ENCODE assay signal across 8 cellular contexts in the genomic region with DNA sequence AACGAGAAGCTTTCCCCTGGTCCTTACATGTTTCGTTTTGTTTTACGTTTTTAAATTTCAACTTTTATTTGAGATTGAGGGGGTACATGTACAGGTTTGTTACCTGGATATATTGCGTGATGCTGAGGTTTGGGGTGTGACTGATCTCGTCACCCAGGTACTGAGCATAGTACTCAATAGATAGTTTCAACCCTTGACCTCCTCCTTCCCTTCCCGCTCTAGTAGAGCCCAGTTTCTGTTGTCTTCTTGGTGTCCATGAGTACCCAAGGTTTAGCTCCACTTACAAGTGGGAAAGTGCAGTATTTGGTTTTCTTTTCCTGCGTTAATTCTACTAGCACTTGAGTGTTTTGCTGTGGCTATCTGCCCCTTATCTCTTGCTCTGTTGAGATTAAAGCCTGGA. TPM values are rescaled to one million over a fixed set of nuclear protein-coding genes. Genes with fewer than 3 reads are reported as not detected.
DNase-seq lines count a peak whose midpoint lies in the region; ATAC-seq, FAIRE-seq and TF ChIP-seq lines count a peak whose summit lies in the region.

No MANE protein-coding gene starts in this region.

- TF ChIP-seq POLR2A in A549 (IDR thresholded peaks at IDR 0.05; ENCODE audit: low read length), result no peak

- H3K36me3 ChIP-seq in bronchial epithelial cell (ENCODE audit: control insufficient read depth, insufficient read depth, low read length) (peaks cover 1% of the 10 kb centered on the region), mucosa of descending colon (ENCODE audit: low read depth) (no peaks in the 10 kb centered on the region)

- TF ChIP-seq EP300 in A549 (IDR thresholded peaks at IDR 0.05), result no peak

- DNase-seq in A549 (ENCODE audit: low read depth in 1 of 2, low spot score in 1 of 2), result no peak
- peak; percentile 42 for DNase-seq in HT-29 (ENCODE audit: low spot score)
- DNase-seq in bronchial epithelial cell (ENCODE audit: low read depth), result peak; percentile 26
- DNase-seq in mucosa of descending colon, result peak in 1 of 3 donors; percentile 24
- no peak for DNase-seq in stimulated activated CD4-positive, alpha-beta T cell treated with anti-CD3 and anti-CD28 coated beads, Interleukin-1b, Interleukin-23, amount 100 ng/mL, for 48 hours

- H3K4me3 ChIP-seq in A549, result peak overlapping the region; percentile 96
- H3K4me3 ChIP-seq in bronchial epithelial cell (ENCODE audit: low read depth, low read length), result peak overlapping the region; percentile 72
- H3K4me3 ChIP-seq in mucosa of descending colon, result peak overlapping the region; percentile 96

- TF ChIP-seq CTCF in A549 (IDR thresholded peaks at IDR 0.05) (no peak), bronchial epithelial cell (IDR thresholded peaks at IDR 0.05; ENCODE audit: insufficient read depth, low read length, severe bottlenecking) (no peak), mucosa of descending colon (IDR thresholded peaks at IDR 0.05) (no peak)

- under 1% methylated on average over 7 of the region's 7 CpGs for WGBS in A549 (ENCODE audit: missing lambda C conversion rate)

- TF ChIP-seq RAD21 in A549 (conservative IDR thresholded peaks at IDR 0.05 in 1 of 2, IDR thresholded peaks at IDR 0.05 in 1 of 2), result no peak

- H3K27ac ChIP-seq in A549, result peak overlapping the region; percentile 92 to 99

- H3K4me2 ChIP-seq in A549, result peak overlapping the region; percentile 98

- H3K9me3 ChIP-seq in A549 (no peaks in the 10 kb centered on the region), mucosa of descending colon (no peaks in the 10 kb centered on the region)

- no peak for ATAC-seq in A549
- ATAC-seq in mucosa of descending colon, result peak; percentile 22
- no peak for ATAC-seq in HG02571 (IDR thresholded peaks at IDR 0.05; ENCODE audit: unreplicated experiment)
- ATAC-seq in GM21423 (IDR thresholded peaks at IDR 0.05; ENCODE audit: unreplicated experiment), result no peak
- no peak for ATAC-seq in GM21528 (IDR thresholded peaks at IDR 0.05; ENCODE audit: low FRiP score, unreplicated experiment)

- intact Hi-C loops in mucosa of descending colon (cut with DNase I, micrococcal nuclease), result no loop called here

- FAIRE-seq in A549 (lab: Jason Lieb, UNC) (no peak), bronchial epithelial cell (lab: Jason Lieb, UNC) (no peak)

- H3K27me3 ChIP-seq in bronchial epithelial cell (ENCODE audit: control insufficient read depth, insufficient read depth, low read length), result no peaks in the 10 kb centered on the region

- H3K4me1 ChIP-seq in A549 (peaks cover 65% of the 10 kb centered on the region), mucosa of descending colon (ENCODE audit: low read depth) (peaks cover 43% of the 10 kb centered on the region)

- POLR2A ChIA-PET in A549 (lab: Yijun Ruan, JAX), result no interaction called here

- CTCF ChIA-PET in A549 (lab: Yijun Ruan, JAX), result interaction anchor here (0.6 to 1.0 kb wide), 2 partner anchors 285 to 726 kb away, joined by 3 read pairs; partner anchors contain the start of gene TRAPPC5

TF ChIP-seq in A549, 52 proteins besides CTCF, POLR2A, EP300 and RAD21:
- no peak for TF ChIP-seq NR3C1 (IDR thresholded peaks at IDR 0.05)
- no peak for TF ChIP-seq TFCP2L1 (CRISPR knock-in tag; IDR thresholded peaks at IDR 0.05)
- no peak for TF ChIP-seq GATA3 (IDR thresholded peaks at IDR 0.05; ENCODE audit: borderline replicate concordance)
- no peak for TF ChIP-seq RARB (CRISPR knock-in tag; IDR thresholded peaks at IDR 0.05)
- TF ChIP-seq, protein P1, sequence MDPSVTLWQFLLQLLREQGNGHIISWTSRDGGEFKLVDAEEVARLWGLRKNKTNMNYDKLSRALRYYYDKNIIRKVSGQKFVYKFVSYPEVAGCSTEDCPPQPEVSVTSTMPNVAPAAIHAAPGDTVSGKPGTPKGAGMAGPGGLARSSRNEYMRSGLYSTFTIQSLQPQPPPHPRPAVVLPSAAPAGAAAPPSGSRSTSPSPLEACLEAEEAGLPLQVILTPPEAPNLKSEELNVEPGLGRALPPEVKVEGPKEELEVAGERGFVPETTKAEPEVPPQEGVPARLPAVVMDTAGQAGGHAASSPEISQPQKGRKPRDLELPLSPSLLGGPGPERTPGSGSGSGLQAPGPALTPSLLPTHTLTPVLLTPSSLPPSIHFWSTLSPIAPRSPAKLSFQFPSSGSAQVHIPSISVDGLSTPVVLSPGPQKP (IDR thresholded peaks at IDR 0.05; ENCODE audit: low read depth, low read length), result no peak
- TF ChIP-seq FOSB (CRISPR knock-in tag; IDR thresholded peaks at IDR 0.05), result no peak
- TF ChIP-seq CBX2 (IDR thresholded peaks at IDR 0.05; ENCODE audit: borderline replicate concordance, low read depth), result no peak
- TF ChIP-seq BHLHE40 (IDR thresholded peaks at IDR 0.05; ENCODE audit: low read depth, low read length), result no peak
- TF ChIP-seq USF2 (IDR thresholded peaks at IDR 0.05), result no peak

RNA-seq across cellular contexts. Expression of gene ARHGEF18, which starts 47.1 kb away (rescaled TPM):
- 5.7 and 7.4 TPM in 2 replicates for polyA plus RNA-seq in A549 (2011; rRNA removed)
- polyA plus RNA-seq in A549 (2012; cell fraction: cytosol; rRNA removed), result 8.9 and 12.3 TPM in 2 replicates
- 26.0 and 30.4 TPM in 2 replicates for polyA plus RNA-seq in A549 (2012; cell fraction: nucleus; rRNA removed)
- 16.8 to 20.7 TPM (median 18.6 TPM) in 3 replicates for polyA plus RNA-seq in A549 (2017; fragmentation: RNase III; extraction: RNeasy Plus Mini Kit Qiagen cat#74134 plus additional on column Dnase treatment)
- 14.3 and 23.8 TPM in 2 replicates for polyA minus RNA-seq in A549 (2011; rRNA and poly(A)+ RNA removed)
- total RNA-seq in HT-29 (2014; rRNA removed; shearing (Covaris generic)), result 31.4 and 33.0 TPM in 2 replicates
- total RNA-seq in bronchial epithelial cell, result 65.0 and 78.7 TPM in 2 replicates
- total RNA-seq in mucosa of descending colon, result 10 to 100 TPM; 67.8 to 86.8 (median 81.2) TPM

Comparison
In these comparisons a context has a peak if more than half of its experiments do, and no peak if none do; other contexts are left out.
1. DNase-seq: peak in HT-29 (single experiment) and bronchial epithelial cell (single experiment); none in A549 (0 of 2) and stimulated activated CD4-positive, alpha-beta T cell treated with anti-CD3 and anti-CD28 coated beads, Interleukin-1b, Interleukin-23, amount 100 ng/mL, for 48 hours (single experiment).
2. Peak in every context shown above with its lines, with median percentiles within 50 percentile points of each other: H3K4me3 ChIP-seq.